1 cellular context compared by ENCODE assay signal in the genomic region with DNA sequence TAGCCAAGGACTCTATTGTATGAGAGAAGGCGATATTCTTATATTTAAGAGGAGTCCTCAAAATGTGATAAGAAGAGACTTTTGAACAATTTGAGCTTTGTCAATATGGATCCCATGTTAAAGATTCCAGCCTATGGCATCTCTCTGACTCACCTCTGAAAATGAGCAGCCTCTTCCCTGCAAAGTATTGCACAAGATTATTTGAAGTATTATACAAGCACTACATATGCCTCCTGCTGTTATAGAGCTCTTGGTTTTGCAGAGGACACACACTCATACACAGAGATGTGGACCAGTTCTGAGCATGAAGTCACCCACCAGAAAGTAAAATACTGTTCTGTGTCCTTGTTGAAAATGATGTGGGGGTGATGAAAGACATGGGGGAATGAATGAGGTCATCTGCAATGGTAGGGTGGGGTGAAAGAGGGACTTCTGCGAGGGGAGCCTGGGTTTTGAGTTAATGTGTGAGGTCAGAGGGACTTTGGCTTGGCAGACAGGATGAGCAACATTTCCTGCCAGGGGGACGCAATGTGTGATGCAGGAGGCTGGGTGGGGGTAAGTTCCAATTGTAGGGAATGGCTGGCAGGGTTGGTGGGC.
A peak's percentile ranks its signal among the peaks of the same experiment; 100 is the strongest.
TF ChIP-seq lines count a peak whose summit lies in the region.

No MANE protein-coding gene starts in this region.

TF ChIP-seq in HepG2, 621 proteins besides CTCF, POLR2A, EP300 and RAD21:
- TF ChIP-seq KAT8 (CRISPR knock-in tag; IDR thresholded peaks at IDR 0.05) (no peak), ATF7 (IDR thresholded peaks at IDR 0.05) (peak; percentile 67), ATF7 (CRISPR knock-in tag; IDR thresholded peaks at IDR 0.05) (no peak)
